In genomic region chr12:49673446-49674317, GRCh38 we compare ENCODE assay signal across 8 cellular contexts. TPM values are rescaled to one million over a fixed set of nuclear protein-coding genes. Genes with fewer than 3 reads are reported as not detected.
DNase-seq lines count a peak whose midpoint lies in the region; ATAC-seq and TF ChIP-seq lines count a peak whose summit lies in the region.

No MANE protein-coding gene starts in this region.

- H3K9me3 ChIP-seq in spleen, result no peaks in the 10 kb centered on the region

- no peaks in the 10 kb centered on the region for H3K9me3 Mint-ChIP-seq in activated naive CD4-positive, alpha-beta T cell treated with anti-CD3 and anti-CD28 coated beads, Interleukin-2, amount 50 U/mL, for 24 hours

- H3K27me3 ChIP-seq in spleen (replicated peaks in 1 of 7), result no peaks in the 10 kb centered on the region

- peaks cover 49 to 82% (median 60%) of the 10 kb centered on the region in 6 donors for H3K4me1 ChIP-seq in spleen

- peak overlapping the region; percentile 61 for H3K4me3 Mint-ChIP-seq in activated naive CD4-positive, alpha-beta T cell treated with anti-CD3 and anti-CD28 coated beads, Interleukin-2, amount 50 U/mL, for 24 hours

- H3K27ac ChIP-seq in spleen, result peak overlapping the region; percentile 68 to 91 (median 83)

- no peak for TF ChIP-seq POLR2A in spleen (IDR thresholded peaks at IDR 0.05)
- TF ChIP-seq POLR2A in GM18505 (IDR thresholded peaks at IDR 0.05; ENCODE audit: borderline replicate concordance, extremely low read depth, insufficient read depth, insufficient read length), result no peak

- no peak overlapping the region for H3K4me3 ChIP-seq in spleen

- no peaks in the 10 kb centered on the region for H3K27me3 Mint-ChIP-seq in activated naive CD4-positive, alpha-beta T cell treated with anti-CD3 and anti-CD28 coated beads, Interleukin-2, amount 50 U/mL, for 24 hours

- H3K36me3 Mint-ChIP-seq in activated naive CD4-positive, alpha-beta T cell treated with anti-CD3 and anti-CD28 coated beads, Interleukin-2, amount 50 U/mL, for 24 hours, result peaks cover 3% of the 10 kb centered on the region

- peaks cover 88% of the 10 kb centered on the region for H3K4me1 Mint-ChIP-seq in activated naive CD4-positive, alpha-beta T cell treated with anti-CD3 and anti-CD28 coated beads, Interleukin-2, amount 50 U/mL, for 24 hours

- 41 to 74% (median 52%) methylated on average over 13 of the region's 13 CpGs for WGBS in spleen, 5 donors

- ATAC-seq in left lobe of liver, result peak; percentile 82
- ATAC-seq in GM18505 (IDR thresholded peaks at IDR 0.05; ENCODE audit: unreplicated experiment), result no peak
- ATAC-seq in HG03108 (IDR thresholded peaks at IDR 0.05; ENCODE audit: unreplicated experiment), result no peak

- TF ChIP-seq CTCF in spleen (IDR thresholded peaks at IDR 0.05 in 8 of 11, conservative IDR thresholded peaks at IDR 0.05 in 3 of 11), result peak in 8 of 11 experiments; percentile 25 to 60 (median 42)

- intact Hi-C loops in spleen (cut with DNase I; ENCODE audit: low total_unique reads), result no loop called here

- DNase-seq in activated naive CD4-positive, alpha-beta T cell (lab: John Stamatoyannopoulos, UW), result no peak
- DNase-seq in SHP77 treated with DMSO at 0.1 percent for 48 hours (lab: John Stamatoyannopoulos, UW) (peak; percentile 59), dermis microvascular lymphatic vessel endothelial cell (ENCODE audit: low read depth in 2 of 2) (peak; percentile 73 to 97), left lobe of liver (ENCODE audit: low spot score) (peak; percentile 59), spleen (peak; percentile 86)

- H3K36me3 ChIP-seq in spleen, result no peaks in the 10 kb centered on the region

- peak overlapping the region; percentile 95 for H3K27ac Mint-ChIP-seq in activated naive CD4-positive, alpha-beta T cell treated with anti-CD3 and anti-CD28 coated beads, Interleukin-2, amount 50 U/mL, for 24 hours

RNA-seq across cellular contexts. Expression of gene FMNL3, which starts 33.5 kb away (rescaled TPM):
- 70.0 and 71.4 TPM in 2 replicates for total RNA-seq in dermis microvascular lymphatic vessel endothelial cell
- total RNA-seq in left lobe of liver, result 3.1 TPM
- total RNA-seq in spleen, result 10 to 100 TPM; 26.4 to 46.9 (median 37.0) TPM
- 10 to 100 TPM in 1 of 3 donors, 1 to 10 TPM in 2; 8.6 to 13.0 (median 9.9) TPM for polyA plus RNA-seq in spleen

RNA-seq across cellular contexts. Expression of gene PRPF40B, which starts 50.3 kb away (rescaled TPM):
- 1.5 and 1.8 TPM in 2 replicates for total RNA-seq in dermis microvascular lymphatic vessel endothelial cell
- 6.3 TPM for total RNA-seq in left lobe of liver
- total RNA-seq in spleen, result 10 to 100 TPM in 6 of 7 donors, 1 to 10 TPM in 1; 8.0 to 28.3 (median 20.7) TPM
- 10 to 100 TPM in 2 of 3 donors, 1 to 10 TPM in 1; 5.9 to 18.0 (median 13.7) TPM for polyA plus RNA-seq in spleen

Comparison
In these comparisons a context has a peak if more than half of its experiments do, and no peak if none do; other contexts are left out.
1. DNase-seq: peak in SHP77 treated with DMSO at 0.1 percent for 48 hours (single experiment), dermis microvascular lymphatic vessel endothelial cell (2 of 2), left lobe of liver (single experiment) and spleen (single experiment); none in activated naive CD4-positive, alpha-beta T cell (0 of 4).